Comparison of ENCODE assay signal across 17 cellular contexts in genomic region chr3:186551387-186551786, GRCh38.
"Had no signal": no experiment of that assay in that cellular context is flagged by ENCODE, and none has a peak within 500 bp of the region (broad histone marks: within the 10 kb centered on the region; RNA-seq: fewer than 3 reads in every experiment).

No MANE protein-coding gene starts in this region.

- H3K9me3 Mint-ChIP-seq: naive B cell; stimulated activated naive B cell treated with anti-CD40 and anti-IgM and Interleukin-4, amounts not matched to agents 10 μg/mL and 1 μg/mL and 100 μg/mL, for 72 hours had no signal

- H3K4me1 ChIP-seq: breast epithelium, parathyroid adenoma, tibial artery had no signal

- DNase-seq: activated CD4-positive, alpha-beta T cell treated with anti-CD3 and anti-CD28 coated beads for 4 hours; activated CD8-positive, alpha-beta memory T cell treated with anti-CD3 and anti-CD28 coated beads, Interleukin-2, amount 50 U/mL, for 4 hours; activated CD8-positive, alpha-beta T cell treated with anti-CD3 and anti-CD28 coated beads, Interleukin-2, amount 10 ng/mL, durations not matched to agents 7 days and 5 days; activated gamma-delta T cell treated with Interleukin-2 at 50 U/mL for 16 hours; activated T-cell treated with anti-CD3 and anti-CD28 coated beads, Interleukin-2, amount 50 U/mL, for 48 hours; dermis blood vessel endothelial cell; islet precursor cell; naive B cell; retina; stimulated activated CD4-positive, alpha-beta T cell treated with anti-CD3 and anti-CD28 coated beads, Interleukin-2, amount 100 ng/mL, for 48 hours; stimulated activated naive B cell treated with anti-CD40 and anti-IgM and Interleukin-4, amounts not matched to agents 10 μg/mL and 1 μg/mL and 100 μg/mL, for 72 hours; T-helper 17 cell; tibial artery had no signal

- H3K27me3 ChIP-seq: breast epithelium, tibial artery had no signal

- H3K27me3 Mint-ChIP-seq: activated naive CD8-positive, alpha-beta T cell; naive B cell; stimulated activated naive B cell treated with anti-CD40 and anti-IgM and Interleukin-4, amounts not matched to agents 10 μg/mL and 1 μg/mL and 100 μg/mL, for 72 hours; T-helper 17 cell had no signal

- H3K4me3 ChIP-seq: breast epithelium, tibial artery had no signal

- H3K27ac Mint-ChIP-seq: activated CD8-positive, alpha-beta T cell treated with anti-CD3 and anti-CD28 coated beads, Interleukin-2, amount 10 ng/mL, durations not matched to agents 7 days and 5 days; activated naive CD8-positive, alpha-beta T cell; naive B cell; stimulated activated naive B cell treated with anti-CD40 and anti-IgM and Interleukin-4, amounts not matched to agents 10 μg/mL and 1 μg/mL and 100 μg/mL, for 72 hours; T-helper 17 cell had no signal

- ATAC-seq: activated CD8-positive, alpha-beta T cell treated with anti-CD3 and anti-CD28 coated beads, Interleukin-2, amount 10 ng/mL, durations not matched to agents 7 days and 5 days; left lobe of liver; stimulated activated naive B cell treated with anti-CD40 and anti-IgM and Interleukin-4, amounts not matched to agents 10 μg/mL and 1 μg/mL and 100 μg/mL, for 72 hours; T-helper 17 cell had no signal

- H3K4me1 Mint-ChIP-seq: naive B cell; stimulated activated naive B cell treated with anti-CD40 and anti-IgM and Interleukin-4, amounts not matched to agents 10 μg/mL and 1 μg/mL and 100 μg/mL, for 72 hours had no signal

- H3K4me3 Mint-ChIP-seq: activated CD8-positive, alpha-beta T cell treated with anti-CD3 and anti-CD28 coated beads, Interleukin-2, amount 10 ng/mL, durations not matched to agents 7 days and 5 days; activated naive CD8-positive, alpha-beta T cell; naive B cell; stimulated activated naive B cell treated with anti-CD40 and anti-IgM and Interleukin-4, amounts not matched to agents 10 μg/mL and 1 μg/mL and 100 μg/mL, for 72 hours; T-helper 17 cell had no signal

- H3K9me3 ChIP-seq: breast epithelium, tibial artery had no signal
